Comparison of ENCODE assay signal across 25 cellular contexts in genomic region chr7:79872171-79872570, GRCh38.
"Had no signal": no experiment of that assay in that cellular context is flagged by ENCODE, and none has a peak within 500 bp of the region (broad histone marks: within the 10 kb centered on the region; RNA-seq: fewer than 3 reads in every experiment).

No MANE protein-coding gene starts in this region.

- H3K27ac ChIP-seq: ascending aorta, breast epithelium, cardiac muscle cell, colonic mucosa, epithelial cell of prostate had no signal

- H3K4me1 ChIP-seq: ascending aorta, breast epithelium, colonic mucosa had no signal

- H3K36me3 ChIP-seq: ascending aorta, breast epithelium, cardiac muscle cell, colonic mucosa had no signal

- DNase-seq: activated CD4-positive, alpha-beta memory T cell treated with anti-CD3 and anti-CD28 coated beads, Interleukin-2, amount 10 ng/mL, durations not matched to agents 7 days and 5 days; activated CD4-positive, alpha-beta T cell treated with anti-CD3 and anti-CD28 coated beads for 1 hour; activated CD4-positive, alpha-beta T cell treated with anti-CD3 and anti-CD28 coated beads for 4 hours; activated CD4-positive, alpha-beta T cell treated with anti-CD3 and anti-CD28 coated beads, Interleukin-2, amount 10 ng/mL, durations not matched to agents 7 days and 5 days; activated CD4-positive, alpha-beta T cell treated with anti-CD3 and anti-CD28 coated beads, Interleukin-2, amount 50 U/mL, for 4 hours; activated CD8-positive, alpha-beta memory T cell treated with anti-CD3 and anti-CD28 coated beads, Interleukin-2, amount 50 U/mL, for 48 hours; activated gamma-delta T cell; activated naive CD4-positive, alpha-beta T cell; activated naive CD4-positive, alpha-beta T cell treated with anti-CD3 and anti-CD28 coated beads, Interleukin-2, amount 10 ng/mL, durations not matched to agents 7 days and 5 days; activated naive CD8-positive, alpha-beta T cell treated with anti-CD3 and anti-CD28 coated beads, Interleukin-2, amount 10 ng/mL, durations not matched to agents 7 days and 5 days; activated T-cell treated with anti-CD3 and anti-CD28 coated beads for 4 hours; activated T-cell treated with anti-CD3 and anti-CD28 coated beads, Interleukin-2, amount 50 U/mL, for 24 hours; activated T-cell treated with anti-CD3 and anti-CD28 coated beads, Interleukin-2, amount 50 U/mL, for 72 hours; central memory CD4-positive, alpha-beta T cell; cerebellar nuclear complex; colonic mucosa; effector CD8-positive, alpha-beta T cell; foreskin fibroblast; head of caudate nucleus; T-helper 2 cell had no signal

- H3K9me3 ChIP-seq: ascending aorta, breast epithelium, colonic mucosa had no signal

- H3K4me3 ChIP-seq: ascending aorta, breast epithelium, cardiac muscle cell, colonic mucosa had no signal

- H3K27me3 ChIP-seq: ascending aorta, breast epithelium, cardiac muscle cell, colonic mucosa had no signal

- ATAC-seq: activated naive CD4-positive, alpha-beta T cell treated with anti-CD3 and anti-CD28 coated beads, Interleukin-2, amount 50 U/mL, for 72 hours; activated T-cell treated with anti-CD3 and anti-CD28 coated beads, Interleukin-2, amount 50 U/mL, for 72 hours had no signal
